ENCODE assay signal across 16 cellular contexts in the genomic region with DNA sequence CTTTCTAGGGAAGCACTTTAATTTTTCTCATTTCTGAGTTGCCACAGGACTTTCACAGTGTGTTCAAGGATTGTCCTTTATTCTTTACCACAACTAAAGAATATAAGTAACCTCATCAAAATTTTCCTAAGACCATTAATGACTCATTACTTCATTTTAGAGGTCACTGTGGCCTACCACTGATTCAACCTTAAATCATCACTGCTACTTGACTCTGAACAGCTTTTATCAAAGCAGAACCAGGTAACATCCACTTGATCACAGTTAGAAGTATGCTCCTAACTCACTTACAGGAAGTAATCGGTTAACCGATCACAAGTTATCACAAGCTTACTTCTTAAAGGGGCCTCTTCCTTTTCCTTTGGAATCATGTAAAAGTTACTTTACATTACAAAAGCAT. TPM values are rescaled to one million over a fixed set of nuclear protein-coding genes. Genes with fewer than 3 reads are reported as not detected.
A peak's percentile ranks its signal among the peaks of the same experiment; 100 is the strongest.
DNase-seq lines count a peak whose midpoint lies in the region; ATAC-seq and TF ChIP-seq lines count a peak whose summit lies in the region.
"Had no signal": no experiment of that assay in that cellular context is flagged by ENCODE, and none has a peak within 500 bp of the region (broad histone marks: within the 10 kb centered on the region; RNA-seq: fewer than 3 reads in every experiment).

No MANE protein-coding gene starts in this region.

- no peak overlapping the region for H3K4me3 ChIP-seq in CD8-positive, alpha-beta T cell (ENCODE audit: low read depth, low read length)
- H3K4me3 ChIP-seq: esophagus squamous epithelium had no signal

- H3K36me3 Mint-ChIP-seq in stimulated activated naive B cell treated with anti-CD40 and anti-IgM and Interleukin-4, amounts not matched to agents 10 μg/mL and 1 μg/mL and 100 μg/mL, for 72 hours, result no peaks in the 10 kb centered on the region
- H3K36me3 Mint-ChIP-seq in CD8-positive, alpha-beta T cell, result no peaks in the 10 kb centered on the region
- H3K36me3 Mint-ChIP-seq: activated naive CD8-positive, alpha-beta T cell treated with anti-CD3 and anti-CD28 coated beads, Interleukin-2, amount 10 ng/mL, durations not matched to agents 7 days and 5 days had no signal

- no peak for TF ChIP-seq CTCF in foreskin keratinocyte (conservative IDR thresholded peaks at IDR 0.05)
- no peak for TF ChIP-seq CTCF in CD8-positive, alpha-beta T cell (IDR thresholded peaks at IDR 0.05)

- no peaks in the 10 kb centered on the region for H3K27me3 ChIP-seq in foreskin keratinocyte
- no peaks in the 10 kb centered on the region for H3K27me3 ChIP-seq in CD8-positive, alpha-beta T cell (ENCODE audit: insufficient read depth, low read length)
- H3K27me3 ChIP-seq: esophagus squamous epithelium had no signal

- POLR2A ChIA-PET in CD8-positive, alpha-beta T cell (lab: Charles Lee), result no interaction called here

- H3K9me3 Mint-ChIP-seq in stimulated activated naive B cell treated with anti-CD40 and anti-IgM and Interleukin-4, amounts not matched to agents 10 μg/mL and 1 μg/mL and 100 μg/mL, for 72 hours, result no peaks in the 10 kb centered on the region
- no peaks in the 10 kb centered on the region for H3K9me3 Mint-ChIP-seq in CD8-positive, alpha-beta T cell
- H3K9me3 Mint-ChIP-seq: activated naive CD8-positive, alpha-beta T cell treated with anti-CD3 and anti-CD28 coated beads, Interleukin-2, amount 10 ng/mL, durations not matched to agents 7 days and 5 days; H9 had no signal

- intact Hi-C loops in CD8-positive, alpha-beta T cell (cut with DNase I, micrococcal nuclease), result no loop called here

- no peak overlapping the region for H3K27ac Mint-ChIP-seq in stimulated activated naive B cell treated with anti-CD40 and anti-IgM and Interleukin-4, amounts not matched to agents 10 μg/mL and 1 μg/mL and 100 μg/mL, for 72 hours
- no peak overlapping the region for H3K27ac Mint-ChIP-seq in CD8-positive, alpha-beta T cell
- H3K27ac Mint-ChIP-seq: activated naive CD8-positive, alpha-beta T cell treated with anti-CD3 and anti-CD28 coated beads, Interleukin-2, amount 10 ng/mL, durations not matched to agents 7 days and 5 days; H9 had no signal

- CTCF ChIA-PET in CD8-positive, alpha-beta T cell (lab: Charles Lee), result no interaction called here

- peaks cover 4 to 10% of the 10 kb centered on the region in 2 donors for H3K4me1 Mint-ChIP-seq in stimulated activated naive B cell treated with anti-CD40 and anti-IgM and Interleukin-4, amounts not matched to agents 10 μg/mL and 1 μg/mL and 100 μg/mL, for 72 hours
- no peaks in the 10 kb centered on the region for H3K4me1 Mint-ChIP-seq in CD8-positive, alpha-beta T cell (ENCODE audit: low read depth)

- H3K4me3 Mint-ChIP-seq in stimulated activated naive B cell treated with anti-CD40 and anti-IgM and Interleukin-4, amounts not matched to agents 10 μg/mL and 1 μg/mL and 100 μg/mL, for 72 hours, result no peak overlapping the region
- H3K4me3 Mint-ChIP-seq in CD8-positive, alpha-beta T cell, result no peak overlapping the region
- H3K4me3 Mint-ChIP-seq: activated naive CD8-positive, alpha-beta T cell treated with anti-CD3 and anti-CD28 coated beads, Interleukin-2, amount 10 ng/mL, durations not matched to agents 7 days and 5 days; H9 had no signal

- DNase-seq in DMS53 (lab: John Stamatoyannopoulos, UW) (peak; percentile 33), DMS53 treated with DMSO at 0.1 percent for 48 hours (lab: John Stamatoyannopoulos, UW; ENCODE audit: unreplicated experiment) (no peak), RPMI7951 (ENCODE audit: low read depth) (peak; percentile 48), foreskin keratinocyte (peak; percentile 27 to 55), UCSD-AML1 (lab: John Stamatoyannopoulos, UW; ENCODE audit: unreplicated experiment) (no peak), T-helper 9 cell (no peak)
- no peak for DNase-seq in stimulated activated naive B cell treated with anti-CD40 and anti-IgM and Interleukin-4, amounts not matched to agents 10 μg/mL and 1 μg/mL and 100 μg/mL, for 72 hours
- DNase-seq in CD8-positive, alpha-beta T cell, result no peak
- DNase-seq: activated naive CD8-positive, alpha-beta T cell treated with anti-CD3 and anti-CD28 coated beads, Interleukin-2, amount 10 ng/mL, durations not matched to agents 7 days and 5 days; activated T-cell treated with anti-CD3 and anti-CD28 coated beads, Interleukin-2, amount 50 U/mL, for 1 hour; esophagus squamous epithelium; H9; MM.1S; occipital lobe; SW 1271 had no signal

- H3K27ac ChIP-seq in foreskin keratinocyte, result no peak overlapping the region
- no peak overlapping the region for H3K27ac ChIP-seq in CD8-positive, alpha-beta T cell (ENCODE audit: low read depth, low read length)
- H3K27ac ChIP-seq: 22Rv1, esophagus squamous epithelium had no signal

- no peaks in the 10 kb centered on the region for H3K9me3 ChIP-seq in CD8-positive, alpha-beta T cell (ENCODE audit: low read length)
- H3K9me3 ChIP-seq: esophagus squamous epithelium had no signal

- peak; percentile 60 for ATAC-seq in foreskin keratinocyte
- peak; percentile 93 to 96 for ATAC-seq in stimulated activated naive B cell treated with anti-CD40 and anti-IgM and Interleukin-4, amounts not matched to agents 10 μg/mL and 1 μg/mL and 100 μg/mL, for 72 hours (replicated peaks)
- no peak for ATAC-seq in CD8-positive, alpha-beta T cell

- H3K27me3 Mint-ChIP-seq in stimulated activated naive B cell treated with anti-CD40 and anti-IgM and Interleukin-4, amounts not matched to agents 10 μg/mL and 1 μg/mL and 100 μg/mL, for 72 hours, result no peaks in the 10 kb centered on the region
- H3K27me3 Mint-ChIP-seq in CD8-positive, alpha-beta T cell (ENCODE audit: low read depth), result no peaks in the 10 kb centered on the region

- no peaks in the 10 kb centered on the region for H3K36me3 ChIP-seq in CD8-positive, alpha-beta T cell (ENCODE audit: insufficient read depth, low read length)
- H3K36me3 ChIP-seq: esophagus squamous epithelium had no signal

- H3K4me1 ChIP-seq in foreskin keratinocyte, result no peaks in the 10 kb centered on the region
- H3K4me1 ChIP-seq in CD8-positive, alpha-beta T cell (ENCODE audit: insufficient read depth, low read length), result no peaks in the 10 kb centered on the region
- H3K4me1 ChIP-seq: esophagus squamous epithelium had no signal

RNA-seq across cellular contexts. Expression of gene PDK4, which starts 39.8 kb away (rescaled TPM):
- 1.7 and 2.3 TPM in 2 replicates for total RNA-seq in RPMI7951 (2014; rRNA removed; shearing (Covaris generic))
- total RNA-seq in foreskin keratinocyte, result not detected in 2 replicates
- not detected in 2 replicates for polyA plus RNA-seq in foreskin keratinocyte
- not detected for total RNA-seq in CD8-positive, alpha-beta T cell
- total RNA-seq: H9 had no signal

Comparison
In these comparisons a context has a peak if more than half of its experiments do, and no peak if none do; other contexts are left out.
1. DNase-seq: peak in DMS53 (single experiment), RPMI7951 (single experiment) and foreskin keratinocyte (2 of 2); none in DMS53 treated with DMSO at 0.1 percent for 48 hours (single experiment), stimulated activated naive B cell treated with anti-CD40 and anti-IgM and Interleukin-4, amounts not matched to agents 10 μg/mL and 1 μg/mL and 100 μg/mL, for 72 hours (single experiment), UCSD-AML1 (single experiment), CD8-positive, alpha-beta T cell (0 of 7) and T-helper 9 cell (single experiment).